Comparison of ENCODE assay signal across 9 cellular contexts in the genomic region with DNA sequence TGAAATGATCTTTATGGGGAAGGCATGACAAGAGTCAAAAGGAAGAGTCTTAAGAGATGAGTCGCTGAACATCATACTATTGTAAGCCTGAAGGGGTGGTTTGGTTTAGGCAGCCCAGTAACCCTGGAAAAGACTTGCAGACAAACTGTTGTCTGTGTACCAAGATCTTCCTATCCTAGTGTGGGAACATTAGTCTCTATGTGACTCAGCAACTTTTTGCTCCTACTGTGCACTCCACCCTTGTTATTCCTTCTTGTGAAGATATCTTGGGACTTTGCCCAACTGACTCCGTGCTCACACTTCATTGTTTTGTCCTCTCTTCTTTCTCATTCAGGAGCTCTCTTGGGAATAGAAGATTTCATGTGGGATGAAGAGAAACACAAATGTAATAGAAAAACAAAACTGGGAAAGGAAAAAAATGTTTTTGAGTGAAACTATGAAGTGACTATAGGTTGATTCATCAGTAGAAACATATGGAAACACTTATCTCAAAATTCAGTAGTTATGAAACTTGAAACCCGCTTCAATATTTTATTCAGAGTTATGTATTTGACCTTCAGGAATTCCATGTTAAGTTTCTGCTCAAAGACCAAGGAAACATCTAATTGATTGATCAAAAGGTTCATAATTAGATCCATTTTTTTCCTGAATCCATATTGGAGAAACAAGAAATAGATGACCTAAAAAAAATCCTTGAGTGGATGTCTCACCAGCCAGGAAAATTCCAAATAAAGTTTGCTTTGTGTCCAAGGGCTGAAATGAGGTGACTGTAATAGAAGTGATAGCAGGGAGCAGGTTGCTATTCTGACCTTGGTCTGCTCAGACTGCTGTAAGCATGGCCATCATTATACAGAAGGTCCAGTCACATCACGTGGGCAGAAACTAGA.
DNase-seq lines count a peak whose midpoint lies in the region; ATAC-seq and TF ChIP-seq lines count a peak whose summit lies in the region.
"Had no signal": no experiment of that assay in that cellular context is flagged by ENCODE, and none has a peak within 500 bp of the region (broad histone marks: within the 10 kb centered on the region; RNA-seq: fewer than 3 reads in every experiment).

No MANE protein-coding gene starts in this region.

- H3K79me2 ChIP-seq in osteoblast (ENCODE audit: insufficient read depth, low read length), result no peaks in the 10 kb centered on the region

- ATAC-seq in GM18868 (IDR thresholded peaks at IDR 0.05; ENCODE audit: unreplicated experiment) (no peak), HG02870 (IDR thresholded peaks at IDR 0.05; ENCODE audit: unreplicated experiment) (no peak)

- no peaks in the 10 kb centered on the region for H4K20me1 ChIP-seq in osteoblast (ENCODE audit: insufficient read depth, low read length)

- H3K4me2 ChIP-seq in osteoblast (ENCODE audit: insufficient read depth, low read length), result peak overlapping the region; percentile 55

- no peaks in the 10 kb centered on the region for H3K9me3 ChIP-seq in osteoblast (ENCODE audit: low read depth, low read length)
- H3K9me3 ChIP-seq: esophagus muscularis mucosa had no signal

- H3K4me1 ChIP-seq in osteoblast (ENCODE audit: insufficient read depth, low read length), result peaks cover 65% of the 10 kb centered on the region

- H2AFZ ChIP-seq in osteoblast (ENCODE audit: low read length), result no peak overlapping the region

- no peaks in the 10 kb centered on the region for H3K36me3 ChIP-seq in osteoblast (ENCODE audit: insufficient read depth, low read length)
- H3K36me3 ChIP-seq: esophagus muscularis mucosa had no signal

- TF ChIP-seq CTCF in osteoblast (IDR thresholded peaks at IDR 0.05; ENCODE audit: extremely low read depth, low read depth, low read length) (no peak), GM10266 (IDR thresholded peaks at IDR 0.05; ENCODE audit: control insufficient read depth, insufficient read depth, low read depth, missing control alignments) (no peak)

- H3K27ac ChIP-seq in osteoblast (ENCODE audit: low read depth, low read length), result peak overlapping the region; percentile 97

- no peaks in the 10 kb centered on the region for H3K27me3 ChIP-seq in osteoblast (ENCODE audit: insufficient read depth, low read length)
- H3K27me3 ChIP-seq: esophagus muscularis mucosa had no signal

- H3K4me3 ChIP-seq in osteoblast (ENCODE audit: insufficient read depth, low read length), result no peak overlapping the region
- H3K4me3 ChIP-seq: esophagus muscularis mucosa had no signal

- DNase-seq in Daoy (ENCODE audit: low read depth) (peak; percentile 88), NCI-H226 (peak; percentile 78), dermis blood vessel endothelial cell (peak; percentile 31), osteoblast (ENCODE audit: insufficient read length, low spot score, missing footprints) (peak; percentile 87), GM10266 (ENCODE audit: extremely low spot score) (no peak)
- DNase-seq in central memory CD4-positive, alpha-beta T cell, result no peak

Comparison
In these comparisons a context has a peak if more than half of its experiments do, and no peak if none do; other contexts are left out.
1. DNase-seq: peak in Daoy (single experiment), NCI-H226 (single experiment), dermis blood vessel endothelial cell (single experiment) and osteoblast (single experiment); none in central memory CD4-positive, alpha-beta T cell (single experiment) and GM10266 (single experiment).